In the genomic region with DNA sequence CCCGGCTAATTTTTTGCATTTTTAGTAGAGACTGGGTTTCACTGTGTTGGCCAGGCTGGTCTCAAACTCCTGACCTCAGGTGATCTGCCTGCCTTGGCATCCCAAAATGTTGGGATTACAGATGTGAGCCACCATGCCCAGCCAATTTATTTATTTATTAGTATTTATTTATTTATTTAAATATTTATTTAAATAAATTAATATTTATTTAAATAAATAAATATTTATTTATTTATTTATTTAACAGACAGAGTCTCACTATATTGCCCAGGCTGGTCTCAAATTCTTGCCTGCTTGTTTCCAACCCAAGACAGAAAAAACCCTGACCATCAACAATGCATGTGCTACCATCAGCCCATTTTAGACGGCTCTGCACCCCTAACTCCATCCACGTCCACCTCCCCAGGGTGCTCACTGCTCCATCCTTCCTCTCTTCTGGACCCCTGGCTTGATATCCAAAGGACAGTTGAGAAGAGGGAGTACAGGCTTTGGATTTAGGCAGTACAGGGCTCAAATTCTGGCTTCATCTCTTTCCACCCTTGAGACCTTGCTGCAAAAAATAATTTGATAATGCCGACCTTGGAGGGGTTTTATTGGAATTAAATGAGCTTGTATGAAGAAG, we compare ENCODE assay signal across 21 cellular contexts.
DNase-seq lines count a peak whose midpoint lies in the region; ATAC-seq, FAIRE-seq and TF ChIP-seq lines count a peak whose summit lies in the region.
"Had no signal": no experiment of that assay in that cellular context is flagged by ENCODE, and none has a peak within 500 bp of the region (broad histone marks: within the 10 kb centered on the region; RNA-seq: fewer than 3 reads in every experiment).

No MANE protein-coding gene starts in this region.

- H3K9me3 ChIP-seq in A549 (no peaks in the 10 kb centered on the region), trophoblast cell (ENCODE audit: insufficient read depth, low read depth, low read length) (no peaks in the 10 kb centered on the region)
- H3K9me3 ChIP-seq: BE2C, BLaER1, Caco-2 had no signal

- no peak overlapping the region for H3K4ac ChIP-seq in trophoblast cell (ENCODE audit: low read depth, low read length)

- H3K4me1 Mint-ChIP-seq in WTC11, result peaks cover 8% of the 10 kb centered on the region
- H3K4me1 Mint-ChIP-seq: CD14-positive monocyte had no signal

- H3K36me3 Mint-ChIP-seq in WTC11, result no peaks in the 10 kb centered on the region
- H3K36me3 Mint-ChIP-seq: CD14-positive monocyte; CD8-positive, alpha-beta T cell had no signal

- H3K9ac ChIP-seq in trophoblast cell (ENCODE audit: low read length), result no peak overlapping the region
- H3K9ac ChIP-seq: BLaER1 had no signal

- CTCF ChIA-PET in A549 (lab: Yijun Ruan, JAX), result no interaction called here
- CTCF ChIA-PET in WTC11 (lab: Charles Lee), result no interaction called here

- no peak overlapping the region for H3K4me3 ChIP-seq in A549
- peak overlapping the region; percentile 23 for H3K4me3 ChIP-seq in trophoblast cell (ENCODE audit: low read depth, low read length)
- H3K4me3 ChIP-seq: BLaER1 had no signal

- no peaks in the 10 kb centered on the region for H3K79me1 ChIP-seq in trophoblast cell (ENCODE audit: low read length)

- no peak overlapping the region for H3K4me3 Mint-ChIP-seq in WTC11
- H3K4me3 Mint-ChIP-seq: CD14-positive monocyte; CD4-positive, alpha-beta T cell; CD8-positive, alpha-beta T cell had no signal

- H3K79me2 ChIP-seq in trophoblast cell (ENCODE audit: control insufficient read depth, insufficient read depth, low read length, poor library complexity), result no peaks in the 10 kb centered on the region

- no peak overlapping the region for H3K27ac Mint-ChIP-seq in WTC11
- H3K27ac Mint-ChIP-seq: CD14-positive monocyte; CD4-positive, alpha-beta T cell; CD8-positive, alpha-beta T cell had no signal

- no peak overlapping the region for H4K91ac ChIP-seq in trophoblast cell (ENCODE audit: low read depth, low read length)

- no peaks in the 10 kb centered on the region for H3K36me3 ChIP-seq in trophoblast cell (ENCODE audit: control insufficient read depth in 1 of 2, insufficient read depth in 2 of 2, low read length in 2 of 2)
- H3K36me3 ChIP-seq: BE2C, BLaER1 had no signal

- H3K4me2 ChIP-seq in A549 (no peak overlapping the region), trophoblast cell (ENCODE audit: low read length) (no peak overlapping the region)
- H3K4me2 ChIP-seq: BLaER1 had no signal

- H3K9me3 Mint-ChIP-seq in WTC11, result no peaks in the 10 kb centered on the region
- H3K9me3 Mint-ChIP-seq: CD4-positive, alpha-beta T cell; CD8-positive, alpha-beta T cell had no signal

- no peak for DNase-seq in A549 (ENCODE audit: low read depth in 1 of 2, low spot score in 1 of 2)
- DNase-seq in WTC11 (ENCODE audit: low spot score), result no peak
- no peak for DNase-seq in trophoblast cell
- no peak for DNase-seq in activated naive CD4-positive, alpha-beta T cell treated with anti-CD3 and anti-CD28 coated beads, Interleukin-2, amount 50 U/mL, for 16 hours
- no peak for DNase-seq in HUDEP-2 (lab: John Stamatoyannopoulos, UW; ENCODE audit: unreplicated experiment in 76 of 76)
- DNase-seq: ACHN; BE2C; C1 segment of cervical spinal cord; Caco-2; Calu3; CD4-positive, alpha-beta T cell; CD8-positive, alpha-beta T cell; DMS79 treated with DMSO at 0.1 percent for 48 hours; GF-D8 had no signal

- TF ChIP-seq EP300 in A549 (IDR thresholded peaks at IDR 0.05), result no peak

- no peak for TF ChIP-seq POLR2A in A549 (IDR thresholded peaks at IDR 0.05; ENCODE audit: low read length)

- no peak overlapping the region for H4K12ac ChIP-seq in trophoblast cell (ENCODE audit: low read depth, low read length)

- no peak overlapping the region for H2AFZ ChIP-seq in trophoblast cell (ENCODE audit: insufficient read depth, low read length, poor library complexity)

- no peak overlapping the region for H3K14ac ChIP-seq in trophoblast cell (ENCODE audit: low read length)

- H3K23ac ChIP-seq in trophoblast cell (ENCODE audit: low read length), result no peak overlapping the region

- no peak for FAIRE-seq in A549 (lab: Jason Lieb, UNC)
- FAIRE-seq: D721Med, G401.6, GM12891, GM19239 had no signal

- no peak overlapping the region for H2BK120ac ChIP-seq in trophoblast cell (ENCODE audit: insufficient read depth, low read length, poor library complexity)

- TF ChIP-seq RAD21 in A549 (conservative IDR thresholded peaks at IDR 0.05 in 1 of 2, IDR thresholded peaks at IDR 0.05 in 1 of 2), result no peak

- no peaks in the 10 kb centered on the region for H3K27me3 ChIP-seq in trophoblast cell (ENCODE audit: insufficient read depth, low read length)
- H3K27me3 ChIP-seq: BE2C, BLaER1 had no signal

- H2BK5ac ChIP-seq in trophoblast cell (ENCODE audit: low read depth, low read length, poor library complexity), result no peak overlapping the region

- 50% methylated on average over 4 of the region's 4 CpGs for WGBS in A549 (ENCODE audit: missing lambda C conversion rate)
- WGBS in trophoblast cell (ENCODE audit: extremely low coverage, insufficient coverage, insufficient read length), result no CpG with 5 or more reads among the region's 4 CpGs

- TF ChIP-seq CTCF in A549 (IDR thresholded peaks at IDR 0.05) (no peak), WTC11 (IDR thresholded peaks at IDR 0.05) (no peak)

- no peaks in the 10 kb centered on the region; the same call in 1 of the 2 replicates for H3K27me3 Mint-ChIP-seq in WTC11 (ENCODE audit: low read depth)

- no peak for ATAC-seq in A549
- no peak for ATAC-seq in WTC11
- ATAC-seq: CD8-positive, alpha-beta T cell had no signal

- no peak overlapping the region for H2AK5ac ChIP-seq in trophoblast cell (ENCODE audit: low read length)

- H2BK12ac ChIP-seq in trophoblast cell (ENCODE audit: low read length), result no peak overlapping the region

- H3K4me1 ChIP-seq in A549, result no peaks in the 10 kb centered on the region
- no peaks in the 10 kb centered on the region for H3K4me1 ChIP-seq in trophoblast cell (ENCODE audit: control insufficient read depth in 1 of 2, insufficient read depth in 2 of 2, low read length in 2 of 2)
- H3K4me1 ChIP-seq: BE2C, BLaER1, Caco-2 had no signal

- no peak overlapping the region for H3K27ac ChIP-seq in A549
- H3K27ac ChIP-seq in trophoblast cell (ENCODE audit: low read depth, low read length), result no peak overlapping the region
- H3K27ac ChIP-seq: 22Rv1, BLaER1 had no signal

- POLR2A ChIA-PET in A549 (lab: Yijun Ruan, JAX) (no interaction called here), WTC11 (lab: Charles Lee) (no interaction called here)

- H3K18ac ChIP-seq in trophoblast cell (ENCODE audit: low read length), result no peak overlapping the region

- H4K8ac ChIP-seq in trophoblast cell (ENCODE audit: low read depth, low read length), result no peak overlapping the region

TF ChIP-seq in A549, 52 proteins besides CTCF, POLR2A, EP300 and RAD21:
- TF ChIP-seq ZC3H11A (IDR thresholded peaks at IDR 0.05), result 0 out of 2 replicates have a peak, but pooled peaks have one; percentile 7
- no peak for TF ChIP-seq HEYL (CRISPR knock-in tag; IDR thresholded peaks at IDR 0.05)

TF ChIP-seq in WTC11, 78 proteins besides CTCF, POLR2A, EP300 and RAD21:
- TF ChIP-seq HMGA2 (CRISPR knock-in tag; IDR thresholded peaks at IDR 0.05), result peak; percentile 98
- no peak for TF ChIP-seq ATF1 (CRISPR knock-in tag; IDR thresholded peaks at IDR 0.05)
